9 cellular contexts compared by ENCODE assay signal in the genomic region with DNA sequence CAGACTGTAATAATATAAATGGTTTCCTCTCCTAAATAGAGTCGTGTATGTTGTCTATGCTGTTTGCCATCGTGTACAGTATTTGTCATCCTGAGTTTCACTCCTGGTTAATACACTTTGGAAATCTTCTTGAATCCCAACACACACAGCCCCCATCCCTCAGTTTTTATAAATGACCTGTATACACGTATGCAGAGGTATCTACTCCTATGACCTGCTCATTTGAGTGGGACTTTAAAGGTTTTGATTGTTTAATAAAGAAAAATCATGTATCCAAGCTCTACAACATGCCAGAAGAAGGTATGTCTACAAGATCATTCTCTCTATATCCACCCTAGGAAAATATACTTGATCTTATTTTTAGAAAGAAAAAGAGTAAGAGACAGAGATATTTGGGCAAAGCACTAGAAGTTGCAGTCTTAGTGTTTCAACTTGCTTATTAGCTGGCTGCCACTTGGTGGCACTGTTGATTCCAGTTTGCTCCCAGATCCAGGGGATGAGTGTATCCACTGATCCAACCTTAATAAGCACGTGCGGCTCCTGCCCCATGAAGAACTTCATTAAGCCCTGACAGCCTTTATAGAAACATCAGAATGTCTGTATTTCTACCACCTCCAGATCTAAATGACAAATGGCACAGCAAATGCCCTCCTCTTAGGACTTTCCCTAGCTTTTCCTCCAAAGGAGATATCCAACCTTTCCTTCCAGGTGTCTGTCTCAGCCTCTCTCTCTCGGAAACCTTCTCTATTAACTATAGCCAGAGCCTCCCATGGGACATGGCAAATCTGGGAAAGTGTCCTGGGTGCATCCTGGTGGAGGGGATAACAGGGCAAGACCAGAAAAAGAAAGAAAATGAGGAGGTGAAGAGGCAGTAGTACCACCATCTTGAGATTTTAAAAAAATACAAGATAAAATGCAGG.
DNase-seq lines count a peak whose midpoint lies in the region; ATAC-seq, FAIRE-seq and TF ChIP-seq lines count a peak whose summit lies in the region.
"Had no signal": no experiment of that assay in that cellular context is flagged by ENCODE, and none has a peak within 500 bp of the region (broad histone marks: within the 10 kb centered on the region; RNA-seq: fewer than 3 reads in every experiment).

No MANE protein-coding gene starts in this region.

- dilution Hi-C loops in keratinocyte (cut with MboI; ENCODE audit: extremely low pct_ligation_motif_present, low sequenced_read_pairs), result no loop called here

- H3K4me3 ChIP-seq in OCI-LY1 (ENCODE audit: low read depth, low read length, poor library complexity, severe bottlenecking) (no peak overlapping the region), keratinocyte (ENCODE audit: control insufficient read depth in 2 of 3, extremely low read depth in 1 of 3, insufficient read depth in 2 of 3, low read depth in 1 of 3, low read length in 3 of 3) (no peak overlapping the region), stomach (no peak overlapping the region)
- H3K4me3 ChIP-seq: skin epidermis had no signal

- TF ChIP-seq POLR2A in stomach (IDR thresholded peaks at IDR 0.05), result no peak

- H3K36me3 Mint-ChIP-seq in CD14-positive monocyte, result no peaks in the 10 kb centered on the region

- DNase-seq in CD14-positive monocyte (ENCODE audit: low spot score), result no peak
- DNase-seq in HUDEP-2 (lab: John Stamatoyannopoulos, UW; ENCODE audit: unreplicated experiment in 76 of 76), result peak in 48 of 76 experiments; percentile 1 to 53 (median 21)
- peak in 39 of 61 donors; percentile 3 to 70 (median 21) for DNase-seq in caudate nucleus (lab: John Stamatoyannopoulos, UW)
- DNase-seq in keratinocyte (ENCODE audit: low read depth, low spot score), result peak; percentile 5
- DNase-seq in stomach, result peak; percentile 64
- no peak for DNase-seq in posterior vena cava (ENCODE audit: low spot score)

- no peak overlapping the region for H3K4me3 Mint-ChIP-seq in CD14-positive monocyte

- intact Hi-C loops in CD14-positive monocyte (cut with micrococcal nuclease) (no loop called here), stomach (cut with DNase I; ENCODE audit: low total_unique reads) (loop anchor here (5.0 kb wide), 1 partner anchor 189 kb away; no protein-coding TSS in a partner anchor), posterior vena cava (cut with DNase I) (loop anchor here in 1 of 2 donors (10.0 kb wide), 2 partner anchors 186 to 416 kb away; no protein-coding TSS in a partner anchor)

- H4K20me1 ChIP-seq in OCI-LY1 (ENCODE audit: insufficient read depth, low read length) (no peaks in the 10 kb centered on the region), keratinocyte (ENCODE audit: control insufficient read depth, extremely low read depth, insufficient read depth, low read length) (no peaks in the 10 kb centered on the region)

- H3K9me3 ChIP-seq in OCI-LY1 (ENCODE audit: low read length) (no peaks in the 10 kb centered on the region), keratinocyte (ENCODE audit: control insufficient read depth, low read depth, low read length) (no peaks in the 10 kb centered on the region), stomach (no peaks in the 10 kb centered on the region)

- no peak overlapping the region for H3K27ac ChIP-seq in OCI-LY1 (ENCODE audit: low read depth, low read length, poor library complexity, severe bottlenecking)
- no peak overlapping the region for H3K27ac ChIP-seq in caudate nucleus (ENCODE audit: low read depth, low read length)
- no peak overlapping the region for H3K27ac ChIP-seq in keratinocyte (ENCODE audit: control insufficient read depth, insufficient read depth, low read length)
- no peak overlapping the region for H3K27ac ChIP-seq in stomach
- H3K27ac ChIP-seq: skin epidermis had no signal

- H3K79me2 ChIP-seq in OCI-LY1 (ENCODE audit: insufficient read depth, low read length), result no peaks in the 10 kb centered on the region
- no peaks in the 10 kb centered on the region for H3K79me2 ChIP-seq in keratinocyte (ENCODE audit: control insufficient read depth, insufficient read depth, low read length)

- no peak for TF ChIP-seq EP300 in stomach (IDR thresholded peaks at IDR 0.05)

- WGBS in stomach, 5 donors, result 44 to 56% (median 53%) methylated on average over 6 of the region's 6 CpGs

- no peaks in the 10 kb centered on the region for H3K9me1 ChIP-seq in keratinocyte (ENCODE audit: control insufficient read depth, extremely low read depth, insufficient read depth, low read length)

- H3K36me3 ChIP-seq in OCI-LY1 (ENCODE audit: insufficient read depth, low read length) (no peaks in the 10 kb centered on the region), keratinocyte (ENCODE audit: control insufficient read depth in 2 of 2, extremely low read depth in 1 of 2, insufficient read depth in 2 of 2, low read length in 2 of 2) (no peaks in the 10 kb centered on the region), stomach (no peaks in the 10 kb centered on the region)

- H3K9ac ChIP-seq in OCI-LY1 (ENCODE audit: low read length) (no peak overlapping the region), keratinocyte (ENCODE audit: control insufficient read depth, extremely low read depth, insufficient read depth, low read length) (no peak overlapping the region)

- H3K9me2 ChIP-seq in OCI-LY1 (ENCODE audit: low read depth, low read length), result no peaks in the 10 kb centered on the region

- H3K27me3 ChIP-seq in OCI-LY1 (ENCODE audit: insufficient read depth, low read length) (no peaks in the 10 kb centered on the region), keratinocyte (ENCODE audit: control insufficient read depth, extremely low read depth, insufficient read depth, low read length) (no peaks in the 10 kb centered on the region), stomach (no peaks in the 10 kb centered on the region)

- H3K4me1 ChIP-seq in OCI-LY1 (ENCODE audit: insufficient read depth, low read length, severe bottlenecking), result no peaks in the 10 kb centered on the region
- peaks cover 2% of the 10 kb centered on the region for H3K4me1 ChIP-seq in keratinocyte (ENCODE audit: control insufficient read depth, extremely low read depth, insufficient read depth, low read length)
- peaks cover 0 to 7% (median 2%) of the 10 kb centered on the region in 4 donors for H3K4me1 ChIP-seq in stomach

- peak; percentile 57 for TF ChIP-seq CTCF in CD14-positive monocyte (IDR thresholded peaks at IDR 0.05)
- peak; percentile 66 for TF ChIP-seq CTCF in OCI-LY1 (IDR thresholded peaks at IDR 0.05; ENCODE audit: low read length)
- peak; percentile 81 to 90 (median 85) for TF ChIP-seq CTCF in keratinocyte (optimal IDR thresholded peaks at IDR 0.05 in 1 of 3, IDR thresholded peaks at IDR 0.05 in 1 of 3, conservative IDR thresholded peaks at IDR 0.05 in 1 of 3; ENCODE audit: extremely low read depth in 1 of 3, insufficient read depth in 2 of 3, low read length in 3 of 3)
- peak in 5 of 7 experiments; percentile 46 to 71 (median 63) for TF ChIP-seq CTCF in stomach (IDR thresholded peaks at IDR 0.05)

- peak; percentile 81 for ATAC-seq in GM18907 (IDR thresholded peaks at IDR 0.05; ENCODE audit: unreplicated experiment)

- H3K27me3 Mint-ChIP-seq in CD14-positive monocyte (ENCODE audit: low read depth in 3 of 3), result peaks cover 2 to 16% (median 7%) of the 10 kb centered on the region in 3 donors

- peak; percentile 89 for FAIRE-seq in keratinocyte (lab: Jason Lieb, UNC)

- H2AFZ ChIP-seq in OCI-LY1 (ENCODE audit: low read length) (no peak overlapping the region), keratinocyte (ENCODE audit: control insufficient read depth, low read length) (peak overlapping the region; percentile 33)

- H3K27ac Mint-ChIP-seq in CD14-positive monocyte, result no peak overlapping the region

- H3K9me3 Mint-ChIP-seq in CD14-positive monocyte, result no peaks in the 10 kb centered on the region

- H3F3A ChIP-seq in OCI-LY1 (ENCODE audit: insufficient read depth, low read length), result no peaks in the 10 kb centered on the region

- no peaks in the 10 kb centered on the region for H3K4me1 Mint-ChIP-seq in CD14-positive monocyte

- no peak overlapping the region for H3K4me2 ChIP-seq in OCI-LY1 (ENCODE audit: low read length)
- H3K4me2 ChIP-seq in keratinocyte (ENCODE audit: control insufficient read depth, extremely low read depth, insufficient read depth, low read depth, low read length), result no peak overlapping the region

Comparison
In these comparisons a context has a peak if more than half of its experiments do, and no peak if none do; other contexts are left out.
1. DNase-seq: peak in HUDEP-2 (48 of 76), caudate nucleus (39 of 61), keratinocyte (single experiment) and stomach (single experiment); none in CD14-positive monocyte (single experiment) and posterior vena cava (single experiment).
2. Peak in every context shown above with its lines, with median percentiles within 50 percentile points of each other: CTCF ChIP-seq.